Comparison of ENCODE assay signal across 14 cellular contexts in genomic region chr2:43459455-43459854, GRCh38.
DNase-seq lines count a peak whose midpoint lies in the region; ATAC-seq, FAIRE-seq and TF ChIP-seq lines count a peak whose summit lies in the region.
"Had no signal": no experiment of that assay in that cellular context is flagged by ENCODE, and none has a peak within 500 bp of the region (broad histone marks: within the 10 kb centered on the region; RNA-seq: fewer than 3 reads in every experiment).

No MANE protein-coding gene starts in this region.

- H3K27me3 ChIP-seq in gastrocnemius medialis (no peaks in the 10 kb centered on the region), neural progenitor cell (no peaks in the 10 kb centered on the region)

- no peak overlapping the region for H3K27ac Mint-ChIP-seq in neural progenitor cell
- H3K27ac Mint-ChIP-seq: CD4-positive, alpha-beta memory T cell; stimulated activated naive CD8-positive, alpha-beta T cell treated with anti-CD3 and anti-CD28 coated beads, Interleukin-15, amount 100 ng/mL, for 72 hours had no signal

- no peak for TF ChIP-seq CTCF in gastrocnemius medialis (IDR thresholded peaks at IDR 0.05 in 4 of 5, conservative IDR thresholded peaks at IDR 0.05 in 1 of 5)
- no peak for TF ChIP-seq CTCF in neural progenitor cell (IDR thresholded peaks at IDR 0.05)
- TF ChIP-seq CTCF in D721Med (IDR thresholded peaks at IDR 0.05; ENCODE audit: insufficient read depth, missing control alignments), result no peak

- H3K9ac ChIP-seq in neural progenitor cell, result no peak overlapping the region

- no peak overlapping the region for H2AFZ ChIP-seq in neural progenitor cell (replicated peaks)

- ATAC-seq in gastrocnemius medialis, result peak; percentile 34 to 39
- ATAC-seq: stimulated activated naive CD8-positive, alpha-beta T cell treated with anti-CD3 and anti-CD28 coated beads, Interleukin-15, amount 100 ng/mL, for 72 hours had no signal

- H3K4me1 ChIP-seq in gastrocnemius medialis, result peaks cover 71 to 75% of the 10 kb centered on the region in 2 donors
- no peaks in the 10 kb centered on the region for H3K4me1 ChIP-seq in neural progenitor cell

- H3K4me3 Mint-ChIP-seq in neural progenitor cell, result no peak overlapping the region
- H3K4me3 Mint-ChIP-seq: CD4-positive, alpha-beta memory T cell; stimulated activated naive CD8-positive, alpha-beta T cell treated with anti-CD3 and anti-CD28 coated beads, Interleukin-15, amount 100 ng/mL, for 72 hours had no signal

- in situ Hi-C loops in gastrocnemius medialis (cut with MboI; ENCODE audit: low sequenced_read_pairs in 4 of 4), result no loop called here

- no peaks in the 10 kb centered on the region for H3K27me3 Mint-ChIP-seq in neural progenitor cell (ENCODE audit: insufficient read depth, low read depth)
- H3K27me3 Mint-ChIP-seq: CD4-positive, alpha-beta memory T cell; stimulated activated naive CD8-positive, alpha-beta T cell treated with anti-CD3 and anti-CD28 coated beads, Interleukin-15, amount 100 ng/mL, for 72 hours had no signal

- H3K36me3 Mint-ChIP-seq in neural progenitor cell, result no peaks in the 10 kb centered on the region

- H3K27ac ChIP-seq in epithelial cell of prostate (peak overlapping the region; percentile 50), gastrocnemius medialis (peak overlapping the region; percentile 44 to 66 (median 54)), neural progenitor cell (no peak overlapping the region)

- no peaks in the 10 kb centered on the region for H3K36me3 ChIP-seq in gastrocnemius medialis
- H3K36me3 ChIP-seq in neural progenitor cell, result no peaks in the 10 kb centered on the region

- no peaks in the 10 kb centered on the region for H3F3A ChIP-seq in neural progenitor cell (ENCODE audit: low read depth)

- intact Hi-C loops in gastrocnemius medialis (cut with DNase I; ENCODE audit: low total_unique reads), result no loop called here

- DNase-seq in EL (peak; percentile 82), NOMO-1 treated with DMSO at 0.1 percent for 48 hours (lab: John Stamatoyannopoulos, UW; ENCODE audit: unreplicated experiment) (peak; percentile 53), epithelial cell of prostate (ENCODE audit: low read depth, low spot score) (peak; percentile 69), gastrocnemius medialis (no peak), neural progenitor cell (ENCODE audit: low spot score) (no peak), 8988T (no peak), D721Med (ENCODE audit: insufficient read length, low spot score) (no peak), HuH-7 (ENCODE audit: low spot score) (no peak)
- DNase-seq: activated CD4-positive, CD25-positive, alpha-beta regulatory T cell; CD4-positive, alpha-beta memory T cell; NCI-H2107; SHP77 treated with DMSO at 0.1 percent for 48 hours; stimulated activated naive CD8-positive, alpha-beta T cell treated with anti-CD3 and anti-CD28 coated beads, Interleukin-15, amount 100 ng/mL, for 72 hours had no signal

- H3K4me1 Mint-ChIP-seq in neural progenitor cell, result peaks cover 32% of the 10 kb centered on the region

- no peak overlapping the region for H3K4me3 ChIP-seq in gastrocnemius medialis
- H3K4me3 ChIP-seq in neural progenitor cell, result no peak overlapping the region

- H3K4me2 ChIP-seq in neural progenitor cell, result no peak overlapping the region

- H3K79me2 ChIP-seq in neural progenitor cell (ENCODE audit: low read depth), result no peaks in the 10 kb centered on the region

- no peak for TF ChIP-seq POLR2A in gastrocnemius medialis (IDR thresholded peaks at IDR 0.05)

- H4K20me1 ChIP-seq in neural progenitor cell (ENCODE audit: low read depth), result no peaks in the 10 kb centered on the region

- no peaks in the 10 kb centered on the region for H3K9me3 Mint-ChIP-seq in neural progenitor cell
- H3K9me3 Mint-ChIP-seq: CD4-positive, alpha-beta memory T cell; stimulated activated naive CD8-positive, alpha-beta T cell treated with anti-CD3 and anti-CD28 coated beads, Interleukin-15, amount 100 ng/mL, for 72 hours had no signal

- FAIRE-seq in D721Med (lab: Jason Lieb, UNC), result no peak
- FAIRE-seq: colon had no signal

- H3K9me3 ChIP-seq in gastrocnemius medialis, result no peaks in the 10 kb centered on the region
- H3K9me3 ChIP-seq in neural progenitor cell (ENCODE audit: low read depth), result no peaks in the 10 kb centered on the region

Comparison
In these comparisons a context has a peak if more than half of its experiments do, and no peak if none do; other contexts are left out.
1. DNase-seq: peak in EL (single experiment), NOMO-1 treated with DMSO at 0.1 percent for 48 hours (single experiment) and epithelial cell of prostate (single experiment); none in gastrocnemius medialis (0 of 2), neural progenitor cell (single experiment), 8988T (single experiment), D721Med (single experiment) and HuH-7 (single experiment).